13 cellular contexts compared by ENCODE assay signal in the genomic region with DNA sequence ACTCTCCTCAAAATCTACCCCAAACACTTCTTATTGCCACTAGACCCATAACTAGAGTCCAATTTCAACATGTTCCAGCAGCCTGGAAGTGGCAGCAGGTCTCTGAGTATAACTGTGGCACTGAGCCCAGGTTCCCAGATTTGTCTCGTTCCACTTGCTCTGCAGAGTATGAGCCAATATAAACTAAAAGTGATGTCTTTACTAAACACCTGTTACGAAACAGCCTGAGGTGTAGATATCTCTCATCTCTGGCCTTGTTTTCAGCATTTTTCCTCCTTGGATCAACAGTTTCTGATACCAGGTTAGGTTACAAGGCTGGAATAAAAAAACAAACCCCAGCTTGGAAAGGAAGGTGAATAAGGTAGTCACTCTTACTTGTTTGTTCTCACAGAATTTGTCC. TPM values are rescaled to one million over a fixed set of nuclear protein-coding genes. Genes with fewer than 3 reads are reported as not detected.
DNase-seq lines count a peak whose midpoint lies in the region; ATAC-seq, FAIRE-seq and TF ChIP-seq lines count a peak whose summit lies in the region.
"Had no signal": no experiment of that assay in that cellular context is flagged by ENCODE, and none has a peak within 500 bp of the region (broad histone marks: within the 10 kb centered on the region; RNA-seq: fewer than 3 reads in every experiment).

No MANE protein-coding gene starts in this region.

- H3K4me2 ChIP-seq in HepG2 (ENCODE audit: low read depth, low read length): no peak overlapping the region

- no peaks in the 10 kb centered on the region for H3K79me2 ChIP-seq in HepG2 (ENCODE audit: insufficient read depth, low read length)

- H3K36me3 ChIP-seq in liver (ENCODE audit: control insufficient read depth in 4 of 4, insufficient read depth in 3 of 4, low read depth in 1 of 4, low read length in 3 of 4): no peaks in the 10 kb centered on the region
- no peaks in the 10 kb centered on the region for H3K36me3 ChIP-seq in HepG2 (replicated peaks in 1 of 2; ENCODE audit: control insufficient read depth in 1 of 2, insufficient read depth in 2 of 2, low read length in 2 of 2)
- H3K36me3 ChIP-seq in upper lobe of right lung: no peaks in the 10 kb centered on the region

- 24% methylated on average over 2 of the region's 2 CpGs for WGBS in liver
- WGBS in HepG2 (ENCODE audit: low lambda C conversion rate): 81% methylated on average over 2 of the region's 2 CpGs

- no peak for DNase-seq in HepG2 (ENCODE audit: low spot score)
- DNase-seq in cerebellar cortex (ENCODE audit: low spot score): peak; percentile 97
- peak; percentile 92 for DNase-seq in left lobe of liver (ENCODE audit: low spot score)
- no peak for DNase-seq in upper lobe of right lung
- no peak for DNase-seq in activated T-cell treated with anti-CD3 and anti-CD28 coated beads, Interleukin-2, amount 50 U/mL, for 48 hours
- DNase-seq in HuH-7.5 (ENCODE audit: low spot score): no peak
- DNase-seq: activated naive CD8-positive, alpha-beta T cell treated with anti-CD3 and anti-CD28 coated beads for 36 hours; NCI-H524; occipital lobe; SHP77 treated with DMSO at 0.1 percent for 48 hours had no signal

- CTCF ChIA-PET in HepG2 (lab: Yijun Ruan, JAX; ENCODE audit: low intra/inter-chr PET ratio, low total read pairs): no interaction called here

- intact Hi-C loops in HepG2 (cut with micrococcal nuclease; ENCODE audit: unreplicated experiment) (no loop called here), upper lobe of right lung (cut with DNase I) (no loop called here)

- H3K4me1 ChIP-seq in liver (ENCODE audit: control insufficient read depth in 4 of 4, insufficient read depth in 4 of 4, low read length in 3 of 4) (peaks cover 0 to 8% (median 6%) of the 10 kb centered on the region in 4 donors), HepG2 (ENCODE audit: insufficient read depth, low read length) (no peaks in the 10 kb centered on the region), upper lobe of right lung (no peaks in the 10 kb centered on the region)

- H3K27ac ChIP-seq in liver (ENCODE audit: low read depth in 1 of 2, low read length in 2 of 2) (peak overlapping the region; percentile 57 to 65), HepG2 (ENCODE audit: extremely low read length, insufficient read depth, low read length) (no peak overlapping the region), upper lobe of right lung (peak overlapping the region; percentile 34)

- TF ChIP-seq RAD21 in liver (IDR thresholded peaks at IDR 0.05): peak; percentile 53 to 56
- no peak for TF ChIP-seq RAD21 in HepG2 (CRISPR knock-in tag; IDR thresholded peaks at IDR 0.05)

- no peak overlapping the region for H2AFZ ChIP-seq in HepG2 (ENCODE audit: low read length)

- H3K9me3 ChIP-seq in liver (ENCODE audit: control insufficient read depth in 4 of 4, low read length in 3 of 4) (no peaks in the 10 kb centered on the region), HepG2 (ENCODE audit: low read length) (no peaks in the 10 kb centered on the region), upper lobe of right lung (no peaks in the 10 kb centered on the region)

- no peak for TF ChIP-seq CTCF in liver (IDR thresholded peaks at IDR 0.05; ENCODE audit: low read depth, low read length, missing input control)
- no peak for TF ChIP-seq CTCF in HepG2 (CRISPR knock-in tag; IDR thresholded peaks at IDR 0.05)
- no peak for TF ChIP-seq CTCF in upper lobe of right lung (IDR thresholded peaks at IDR 0.05)

- TF ChIP-seq EP300 in HepG2 (IDR thresholded peaks at IDR 0.05; ENCODE audit: low read depth in 2 of 2, low read length in 2 of 2) (no peak), HepG2 (CRISPR knock-in tag; IDR thresholded peaks at IDR 0.05; ENCODE audit: borderline replicate concordance) (no peak)

- no peak for TF ChIP-seq POLR2A in HepG2 (IDR thresholded peaks at IDR 0.05; ENCODE audit: insufficient read depth in 1 of 2, low read depth in 2 of 2, low read length in 2 of 2)

- in situ Hi-C loops in HepG2 (cut with HindIII; ENCODE audit: extremely low pct_ligation_motif_present, low pct_unique_long_range_greater_than_20kb): no loop called here

- H3K27me3 ChIP-seq in liver (ENCODE audit: control insufficient read depth in 4 of 4, insufficient read depth in 4 of 4, low read length in 3 of 4): no peaks in the 10 kb centered on the region
- no peaks in the 10 kb centered on the region; a peak in 1 of 5 replicates for H3K27me3 ChIP-seq in HepG2 (ENCODE audit: control insufficient read depth in 1 of 2, insufficient read depth in 2 of 2, low read length in 2 of 2)
- H3K27me3 ChIP-seq in upper lobe of right lung: no peaks in the 10 kb centered on the region

- POLR2A ChIA-PET in HepG2 (lab: Yijun Ruan, JAX): interaction anchor here (1.1 to 1.6 kb wide), 2 partner anchors 21 to 25 kb away, joined by 5 read pairs; a partner anchor contains a TSS

- no peak overlapping the region for H3K4me3 ChIP-seq in liver (ENCODE audit: low read depth in 1 of 3, low read length in 3 of 3)
- no peak overlapping the region for H3K4me3 ChIP-seq in HepG2 (replicated peaks in 1 of 3; ENCODE audit: insufficient read depth in 1 of 3, low read depth in 2 of 3, low read length in 3 of 3)
- no peak overlapping the region for H3K4me3 ChIP-seq in upper lobe of right lung

- FAIRE-seq in HepG2 (lab: Jason Lieb, UNC): no peak

- H3K9ac ChIP-seq in liver (ENCODE audit: low read depth in 1 of 2, low read length in 2 of 2) (no peak overlapping the region), HepG2 (ENCODE audit: insufficient read depth, low read depth, low read length) (no peak overlapping the region)

- ATAC-seq in HepG2 (no peak), left lobe of liver (peak; percentile 94), upper lobe of right lung (peak; percentile 88), GM19328 (IDR thresholded peaks at IDR 0.05; ENCODE audit: unreplicated experiment) (no peak)
- ATAC-seq: left colon had no signal

- no TSS peak for BruUV-seq in HepG2 (replicated peaks; lab: Mats Ljungman, UMichigan)

- no peaks in the 10 kb centered on the region for H4K20me1 ChIP-seq in HepG2 (ENCODE audit: insufficient read depth, low read length)

TF ChIP-seq in HepG2, 621 proteins besides CTCF, POLR2A, EP300 and RAD21:
- TF ChIP-seq, protein P1, sequence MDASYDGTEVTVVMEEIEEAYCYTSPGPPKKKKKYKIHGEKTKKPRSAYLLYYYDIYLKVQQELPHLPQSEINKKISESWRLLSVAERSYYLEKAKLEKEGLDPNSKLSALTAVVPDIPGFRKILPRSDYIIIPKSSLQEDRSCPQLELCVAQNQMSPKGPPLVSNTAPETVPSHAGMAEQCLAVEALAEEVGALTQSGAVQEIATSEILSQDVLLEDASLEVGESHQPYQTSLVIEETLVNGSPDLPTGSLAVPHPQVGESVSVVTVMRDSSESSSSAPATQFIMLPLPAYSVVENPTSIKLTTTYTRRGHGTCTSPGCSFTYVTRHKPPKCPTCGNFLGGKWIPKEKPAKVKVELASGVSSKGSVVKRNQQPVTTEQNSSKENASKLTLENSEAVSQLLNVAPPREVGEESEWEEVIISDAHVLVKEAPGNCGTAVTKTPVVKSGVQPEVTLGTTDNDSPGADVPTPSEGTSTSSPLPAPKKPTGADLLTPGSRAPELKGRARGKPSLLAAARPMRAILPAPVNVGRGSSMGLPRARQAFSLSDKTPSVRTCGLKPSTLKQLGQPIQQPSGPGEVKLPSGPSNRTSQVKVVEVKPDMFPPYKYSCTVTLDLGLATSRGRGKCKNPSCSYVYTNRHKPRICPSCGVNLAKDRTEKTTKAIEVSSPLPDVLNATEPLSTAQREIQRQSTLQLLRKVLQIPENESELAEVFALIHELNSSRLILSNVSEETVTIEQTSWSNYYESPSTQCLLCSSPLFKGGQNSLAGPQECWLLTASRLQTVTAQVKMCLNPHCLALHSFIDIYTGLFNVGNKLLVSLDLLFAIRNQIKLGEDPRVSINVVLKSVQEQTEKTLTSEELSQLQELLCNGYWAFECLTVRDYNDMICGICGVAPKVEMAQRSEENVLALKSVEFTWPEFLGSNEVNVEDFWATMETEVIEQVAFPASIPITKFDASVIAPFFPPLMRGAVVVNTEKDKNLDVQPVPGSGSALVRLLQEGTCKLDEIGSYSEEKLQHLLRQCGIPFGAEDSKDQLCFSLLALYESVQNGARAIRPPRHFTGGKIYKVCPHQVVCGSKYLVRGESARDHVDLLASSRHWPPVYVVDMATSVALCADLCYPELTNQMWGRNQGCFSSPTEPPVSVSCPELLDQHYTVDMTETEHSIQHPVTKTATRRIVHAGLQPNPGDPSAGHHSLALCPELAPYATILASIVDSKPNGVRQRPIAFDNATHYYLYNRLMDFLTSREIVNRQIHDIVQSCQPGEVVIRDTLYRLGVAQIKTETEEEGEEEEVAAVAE (CRISPR knock-in tag; IDR thresholded peaks at IDR 0.05; ENCODE audit: borderline replicate concordance): no peak
- no peak for TF ChIP-seq ZNF382 (CRISPR knock-in tag; IDR thresholded peaks at IDR 0.05; ENCODE audit: borderline replicate concordance)
TF ChIP-seq in HepG2: peak in this region for 0.

RNA-seq across cellular contexts. Expression of a gene that starts 25.2 kb away (rescaled TPM):
- total RNA-seq in liver: 100 to 1,000 TPM; 147 to 161 TPM
- 100 to 1,000 TPM; 320 to 370 TPM for polyA plus RNA-seq in liver
- 309 and 409 TPM in 2 replicates for total RNA-seq in HepG2 (2016; rRNA removed; fragmentation: Illumina TruSeq; extraction: Trizol)
- 101 and 108 TPM in 2 replicates for total RNA-seq in HepG2 (2016; cell fraction: cytosol; rRNA removed; fragmentation: Illumina TruSeq; extraction: Trizol; ENCODE audit: low read depth)
- 290 and 420 TPM in 2 replicates for total RNA-seq in HepG2 (2016; cell fraction: insoluble cytoplasmic fraction; rRNA removed; fragmentation: Illumina TruSeq; extraction: Trizol)
- total RNA-seq in HepG2 (2016; cell fraction: membrane; rRNA removed; fragmentation: Illumina TruSeq; extraction: Trizol): 163 and 164 TPM in 2 replicates
- 158 and 162 TPM in 2 replicates for total RNA-seq in HepG2 (2016; cell fraction: nucleus; rRNA removed; fragmentation: Illumina TruSeq; extraction: Trizol)
- polyA plus RNA-seq in HepG2 (2011; rRNA removed): 182 and 224 TPM in 2 replicates
- 148 and 182 TPM in 2 replicates for polyA plus RNA-seq in HepG2 (2011; cell fraction: cytosol; rRNA removed)
- polyA plus RNA-seq in HepG2 (2011; cell fraction: nucleus; rRNA removed): 77.5 and 98.5 TPM in 2 replicates
- polyA plus RNA-seq in HepG2 (2012): 214 and 298 TPM in 2 replicates
- 220 and 232 TPM in 2 replicates for polyA plus RNA-seq in HepG2 (2016; cell fraction: cytosol; fragmentation: Illumina TruSeq; extraction: Trizol; ENCODE audit: low read depth)
- 592 and 617 TPM in 2 replicates for polyA plus RNA-seq in HepG2 (2016; cell fraction: insoluble cytoplasmic fraction; fragmentation: Illumina TruSeq; extraction: Trizol; ENCODE audit: low read depth)
- polyA plus RNA-seq in HepG2 (2016; cell fraction: membrane; fragmentation: Illumina TruSeq; extraction: Trizol; ENCODE audit: low read depth): 227 and 237 TPM in 2 replicates
- 302 and 311 TPM in 2 replicates for polyA plus RNA-seq in HepG2 (2016; cell fraction: nucleus; fragmentation: Illumina TruSeq; extraction: Trizol; ENCODE audit: insufficient read depth, low read depth)
- 405 and 1,001 TPM in 2 replicates for polyA minus RNA-seq in HepG2 (2011; rRNA and poly(A)+ RNA removed; ENCODE audit: low replicate concordance)
- 141 and 192 TPM in 2 replicates for polyA minus RNA-seq in HepG2 (2011; cell fraction: cytosol; rRNA and poly(A)+ RNA removed)
- 97.6 and 120 TPM in 2 replicates for polyA minus RNA-seq in HepG2 (2011; cell fraction: nucleus; rRNA and poly(A)+ RNA removed)
- 477 TPM for total RNA-seq in left lobe of liver
- total RNA-seq in upper lobe of right lung: 201 TPM

Comparison
In these comparisons a context has a peak if more than half of its experiments do, and no peak if none do; other contexts are left out.
1. ATAC-seq: peak in left lobe of liver (single experiment) and upper lobe of right lung (single experiment); none in HepG2 (single experiment) and GM19328 (single experiment).
2. DNase-seq: peak in cerebellar cortex (single experiment) and left lobe of liver (single experiment); none in HepG2 (single experiment), upper lobe of right lung (single experiment), activated T-cell treated with anti-CD3 and anti-CD28 coated beads, Interleukin-2, amount 50 U/mL, for 48 hours (0 of 2) and HuH-7.5 (single experiment).